Comparison of ENCODE assay signal across 21 cellular contexts in the genomic region with DNA sequence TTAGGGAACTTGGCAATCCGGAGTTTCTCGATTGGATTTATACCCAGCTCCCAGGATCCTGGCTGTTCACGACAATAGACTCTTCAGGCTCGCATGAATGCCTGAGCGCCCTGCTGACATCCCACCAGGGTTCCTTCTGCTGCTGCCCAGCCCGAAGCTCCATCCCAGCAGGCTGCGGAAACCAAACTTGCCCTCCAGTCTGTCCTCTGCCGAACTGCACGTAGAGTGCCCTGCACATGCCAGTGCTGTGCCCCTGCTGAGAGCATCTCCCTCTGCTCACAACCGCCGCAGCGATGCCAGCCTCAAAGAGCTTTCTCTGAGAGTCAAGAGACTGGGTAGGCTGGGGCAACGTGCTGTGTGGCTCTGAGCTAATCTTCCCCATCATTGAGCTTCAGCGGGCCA. TPM values are rescaled to one million over a fixed set of nuclear protein-coding genes. Genes with fewer than 3 reads are reported as not detected.
A peak's percentile ranks its signal among the peaks of the same experiment; 100 is the strongest.
DNase-seq lines count a peak whose midpoint lies in the region; ATAC-seq lines count a peak whose summit lies in the region.
"Had no signal": no experiment of that assay in that cellular context is flagged by ENCODE, and none has a peak within 500 bp of the region (broad histone marks: within the 10 kb centered on the region; RNA-seq: fewer than 3 reads in every experiment).

No MANE protein-coding gene starts in this region.

- peaks cover 8% of the 10 kb centered on the region for H3K27me3 ChIP-seq in iPS-15b (ENCODE audit: control insufficient read depth, insufficient read depth, low read length)

- no peak for ATAC-seq in naive thymus-derived CD8-positive, alpha-beta T cell
- ATAC-seq: stimulated activated naive B cell treated with anti-CD40 and anti-IgM and Interleukin-4, amounts not matched to agents 10 μg/mL and 1 μg/mL and 100 μg/mL, for 72 hours had no signal

- H3K9ac ChIP-seq in iPS-15b (ENCODE audit: low read depth, low read length) = no peak overlapping the region

- peak overlapping the region; percentile 26 for H3K4me3 ChIP-seq in iPS-15b (ENCODE audit: low read depth, low read length)

- no peaks in the 10 kb centered on the region for H3K9me3 ChIP-seq in iPS-15b (ENCODE audit: control insufficient read depth, insufficient read depth, low read length)

- DNase-seq in NCI-H2227 (lab: John Stamatoyannopoulos, UW; ENCODE audit: unreplicated experiment) = peak; percentile 4
- DNase-seq in NCI-H2227 treated with DMSO at 0.1 percent for 48 hours (lab: John Stamatoyannopoulos, UW) = no peak
- peak; percentile 32 for DNase-seq in cerebellum (ENCODE audit: low spot score)
- DNase-seq in activated T-cell treated with anti-CD3 and anti-CD28 coated beads, Interleukin-2, amount 50 U/mL, for 48 hours = no peak
- no peak for DNase-seq in naive thymus-derived CD8-positive, alpha-beta T cell
- no peak for DNase-seq in stimulated activated naive CD4-positive, alpha-beta T cell (lab: John Stamatoyannopoulos, UW)
- DNase-seq in NCI-H2081 treated with DMSO at 0.1 percent for 48 hours (lab: John Stamatoyannopoulos, UW) = no peak
- DNase-seq: 8988T; activated CD4-positive, alpha-beta T cell treated with anti-CD3 and anti-CD28 coated beads, Interleukin-2, amount 10 ng/mL, durations not matched to agents 24 days and 14 days; activated naive CD4-positive, alpha-beta T cell treated with anti-CD3 and anti-CD28 coated beads for 36 hours; cortex of kidney; DMS53; foreskin fibroblast; mammary epithelial cell; NCI-H187 treated with DMSO at 0.1 percent for 48 hours; NCI-H82; stimulated activated CD4-positive, alpha-beta T cell treated with anti-CD3 and anti-CD28 coated beads, Interleukin-15, amount 100 ng/mL, for 24 hours; stimulated activated naive B cell treated with anti-CD40 and anti-IgM and Interleukin-4, amounts not matched to agents 10 μg/mL and 1 μg/mL and 100 μg/mL, for 72 hours; trophoblast cell had no signal

- H3K27me3 Mint-ChIP-seq in naive thymus-derived CD8-positive, alpha-beta T cell = peaks cover 0 to 5% (median 0%) of the 10 kb centered on the region in 5 donors
- H3K27me3 Mint-ChIP-seq: stimulated activated naive B cell treated with anti-CD40 and anti-IgM and Interleukin-4, amounts not matched to agents 10 μg/mL and 1 μg/mL and 100 μg/mL, for 72 hours had no signal

- H3K36me3 Mint-ChIP-seq in naive thymus-derived CD8-positive, alpha-beta T cell = peaks cover 0 to 3% (median 0%) of the 10 kb centered on the region in 3 donors
- H3K36me3 Mint-ChIP-seq: stimulated activated naive B cell treated with anti-CD40 and anti-IgM and Interleukin-4, amounts not matched to agents 10 μg/mL and 1 μg/mL and 100 μg/mL, for 72 hours had no signal

- no peak overlapping the region for H3K4me3 Mint-ChIP-seq in naive thymus-derived CD8-positive, alpha-beta T cell
- H3K4me3 Mint-ChIP-seq: activated CD4-positive, alpha-beta T cell treated with anti-CD3 and anti-CD28 coated beads, Interleukin-2, amount 10 ng/mL, durations not matched to agents 24 days and 14 days; activated naive CD4-positive, alpha-beta T cell treated with anti-CD3 and anti-CD28 coated beads for 36 hours; nephron; stimulated activated naive B cell treated with anti-CD40 and anti-IgM and Interleukin-4, amounts not matched to agents 10 μg/mL and 1 μg/mL and 100 μg/mL, for 72 hours had no signal

- peaks cover 11% of the 10 kb centered on the region for H3K4me1 ChIP-seq in iPS-15b (ENCODE audit: control insufficient read depth, insufficient read depth, low read length)

- no peaks in the 10 kb centered on the region for H3K4me1 Mint-ChIP-seq in naive thymus-derived CD8-positive, alpha-beta T cell
- H3K4me1 Mint-ChIP-seq: activated CD4-positive, alpha-beta T cell treated with anti-CD3 and anti-CD28 coated beads, Interleukin-2, amount 10 ng/mL, durations not matched to agents 24 days and 14 days; stimulated activated naive B cell treated with anti-CD40 and anti-IgM and Interleukin-4, amounts not matched to agents 10 μg/mL and 1 μg/mL and 100 μg/mL, for 72 hours had no signal

- no peaks in the 10 kb centered on the region for H3K36me3 ChIP-seq in iPS-15b (ENCODE audit: control insufficient read depth, insufficient read depth, low read length)

- POLR2A ChIA-PET in naive thymus-derived CD8-positive, alpha-beta T cell (lab: Charles Lee) = no interaction called here

- no peak overlapping the region for H3K27ac Mint-ChIP-seq in naive thymus-derived CD8-positive, alpha-beta T cell
- H3K27ac Mint-ChIP-seq: activated CD4-positive, alpha-beta T cell treated with anti-CD3 and anti-CD28 coated beads, Interleukin-2, amount 10 ng/mL, durations not matched to agents 24 days and 14 days; activated naive CD4-positive, alpha-beta T cell treated with anti-CD3 and anti-CD28 coated beads for 36 hours; nephron; stimulated activated naive B cell treated with anti-CD40 and anti-IgM and Interleukin-4, amounts not matched to agents 10 μg/mL and 1 μg/mL and 100 μg/mL, for 72 hours had no signal

- H3K9me3 Mint-ChIP-seq in naive thymus-derived CD8-positive, alpha-beta T cell = peaks cover 0 to 6% (median 0%) of the 10 kb centered on the region in 9 donors
- H3K9me3 Mint-ChIP-seq: nephron had no signal

RNA-seq across cellular contexts. Expression of a gene that starts 6.9 kb away (rescaled TPM):
- total RNA-seq in cerebellum = 25.9 TPM
- total RNA-seq in naive thymus-derived CD8-positive, alpha-beta T cell = under 1 TPM; 0.16 to 0.31 TPM
- not detected for polyA plus RNA-seq in naive thymus-derived CD8-positive, alpha-beta T cell

Comparison
In these comparisons a context has a peak if more than half of its experiments do, and no peak if none do; other contexts are left out.
1. DNase-seq: peak in NCI-H2227 (single experiment) and cerebellum (single experiment); none in NCI-H2227 treated with DMSO at 0.1 percent for 48 hours (single experiment), activated T-cell treated with anti-CD3 and anti-CD28 coated beads, Interleukin-2, amount 50 U/mL, for 48 hours (0 of 2), naive thymus-derived CD8-positive, alpha-beta T cell (0 of 10), stimulated activated naive CD4-positive, alpha-beta T cell (0 of 6) and NCI-H2081 treated with DMSO at 0.1 percent for 48 hours (single experiment).
2. RNA of a gene that starts 6.9 kb away (total RNA-seq): 25.9 TPM in cerebellum (single experiment); 0.16 to 0.31 TPM in naive thymus-derived CD8-positive, alpha-beta T cell; every median in the first group is over 10 times any median in the second.